Comparison of ENCODE assay signal across 33 cellular contexts in genomic region chr4:153014460-153014859, GRCh38.
DNase-seq lines count a peak whose midpoint lies in the region; ATAC-seq, FAIRE-seq and TF ChIP-seq lines count a peak whose summit lies in the region.
"Had no signal": no experiment of that assay in that cellular context is flagged by ENCODE, and none has a peak within 500 bp of the region (broad histone marks: within the 10 kb centered on the region; RNA-seq: fewer than 3 reads in every experiment).

No MANE protein-coding gene starts in this region.

- TF ChIP-seq POLR2A in K562 (conservative IDR thresholded peaks at IDR 0.05), result no peak

- TF ChIP-seq CTCF in HFFc6 (IDR thresholded peaks at IDR 0.05), result no peak
- TF ChIP-seq CTCF in K562 (IDR thresholded peaks at IDR 0.05 in 2 of 3, conservative IDR thresholded peaks at IDR 0.05 in 1 of 3; ENCODE audit: insufficient read depth in 2 of 3, low read depth in 1 of 3, low read length in 3 of 3), result no peak

- no peak for TF ChIP-seq EP300 in K562 (IDR thresholded peaks at IDR 0.05; ENCODE audit: low read length)

- H3K4me2 ChIP-seq in K562 (ENCODE audit: insufficient read depth, low read length), result no peak overlapping the region
- H3K4me2 ChIP-seq: GM23338 had no signal

- H2AFZ ChIP-seq in K562 (ENCODE audit: low read depth, low read length), result no peak overlapping the region

- ATAC-seq in K562 (no peak), GM21723 (IDR thresholded peaks at IDR 0.05; ENCODE audit: unreplicated experiment) (no peak)
- ATAC-seq: body of pancreas; effector memory CD8-positive, alpha-beta T cell; esophagus mucosa; GM23338; left colon; right cardiac atrium; stimulated activated effector memory CD8-positive, alpha-beta T cell treated with anti-CD3 and anti-CD28 coated beads, Interleukin-12 subunit alpha, Interleukin-12 subunit beta, amount 100 ng/mL, for 72 hours had no signal

- H4K20me1 ChIP-seq in K562 (replicated peaks; ENCODE audit: control insufficient read depth, insufficient read depth, low read length), result no peaks in the 10 kb centered on the region

- H3K4me3 ChIP-seq in K562, result no peak overlapping the region
- H3K4me3 ChIP-seq: body of pancreas, coronary artery, GM23338, SK-N-MC had no signal

- no peak overlapping the region for H3K9ac ChIP-seq in K562 (ENCODE audit: insufficient read depth in 1 of 2, low read depth in 2 of 2, low read length in 2 of 2)

- no peak overlapping the region for H3K27ac ChIP-seq in K562 (ENCODE audit: extremely low read depth, low read depth, low read length)
- H3K27ac ChIP-seq: body of pancreas, coronary artery, SK-N-MC had no signal

- peaks cover 12% of the 10 kb centered on the region for H3K4me1 Mint-ChIP-seq in HFFc6 (ENCODE audit: low read depth)
- H3K4me1 Mint-ChIP-seq: activated CD4-positive, alpha-beta T cell treated with anti-CD3 and anti-CD28 coated beads, Interleukin-2, amount 10 ng/mL, durations not matched to agents 24 days and 14 days; neural crest cell; stimulated activated effector memory CD8-positive, alpha-beta T cell treated with anti-CD3 and anti-CD28 coated beads, Interleukin-12 subunit alpha, Interleukin-12 subunit beta, amount 100 ng/mL, for 72 hours had no signal

- BruUV-seq in K562 (replicated peaks; lab: Mats Ljungman, UMichigan), result no TSS peak

- no peaks in the 10 kb centered on the region; the same call in 1 of the 2 replicates for H3K9me3 ChIP-seq in K562 (replicated peaks; ENCODE audit: control insufficient read depth, insufficient read depth, low read depth, low read length)
- H3K9me3 ChIP-seq: body of pancreas, Caco-2 had no signal

- H3K36me3 ChIP-seq in K562 (ENCODE audit: control insufficient read depth, insufficient read depth, low read length), result no peaks in the 10 kb centered on the region

- no peak for TF ChIP-seq RAD21 in K562 (CRISPR knock-in tag; conservative IDR thresholded peaks at IDR 0.05 in 1 of 2, IDR thresholded peaks at IDR 0.05 in 1 of 2)

- CTCF ChIA-PET in K562 (lab: Yijun Ruan, JAX; ENCODE audit: low intra/inter-chr PET ratio), result no interaction called here

- POLR2A ChIA-PET in K562 (lab: Yijun Ruan, JAX), result no interaction called here

- H3K36me3 Mint-ChIP-seq in HFFc6 (ENCODE audit: low read depth), result no peaks in the 10 kb centered on the region
- H3K36me3 Mint-ChIP-seq: stimulated activated effector memory CD8-positive, alpha-beta T cell treated with anti-CD3 and anti-CD28 coated beads, Interleukin-12 subunit alpha, Interleukin-12 subunit beta, amount 100 ng/mL, for 72 hours had no signal

- H3K27me3 ChIP-seq in K562 (ENCODE audit: control insufficient read depth in 2 of 2, insufficient read depth in 2 of 2, low read length in 2 of 2), result peaks cover 0 to 9% of the 10 kb centered on the region in 2 experiments; a peak in 2 of 5 replicates
- H3K27me3 ChIP-seq: body of pancreas had no signal

- intact Hi-C loops in K562 (cut with micrococcal nuclease), result no loop called here

- no peaks in the 10 kb centered on the region for H3K4me1 ChIP-seq in K562 (replicated peaks in 1 of 2; ENCODE audit: control insufficient read depth in 2 of 2, insufficient read depth in 2 of 2, low read length in 2 of 2)
- H3K4me1 ChIP-seq: body of pancreas, Caco-2 had no signal

- no peaks in the 10 kb centered on the region for H3K79me2 ChIP-seq in K562 (ENCODE audit: control insufficient read depth, insufficient read depth, low read length)

- peaks cover 22% of the 10 kb centered on the region for H3K27me3 Mint-ChIP-seq in HFFc6 (ENCODE audit: insufficient read depth)

- FAIRE-seq in K562 (lab: Jason Lieb, UNC), result peak; percentile 72
- FAIRE-seq in GM19239 (lab: Jason Lieb, UNC), result no peak
- FAIRE-seq: frontal cortex, GM12891 had no signal

- in situ Hi-C loops in K562 (cut with MboI), result no loop called here

- no peaks in the 10 kb centered on the region for H3K9me3 Mint-ChIP-seq in HFFc6
- H3K9me3 Mint-ChIP-seq: effector memory CD8-positive, alpha-beta T cell; neural crest cell; stimulated activated effector memory CD8-positive, alpha-beta T cell treated with anti-CD3 and anti-CD28 coated beads, Interleukin-12 subunit alpha, Interleukin-12 subunit beta, amount 100 ng/mL, for 72 hours had no signal

- H3K4me3 Mint-ChIP-seq in HFFc6, result no peak overlapping the region
- H3K4me3 Mint-ChIP-seq: activated CD4-positive, alpha-beta T cell treated with anti-CD3 and anti-CD28 coated beads, Interleukin-2, amount 10 ng/mL, durations not matched to agents 24 days and 14 days; effector memory CD8-positive, alpha-beta T cell; GM23338; neural crest cell; stimulated activated effector memory CD8-positive, alpha-beta T cell treated with anti-CD3 and anti-CD28 coated beads, Interleukin-12 subunit alpha, Interleukin-12 subunit beta, amount 100 ng/mL, for 72 hours had no signal

- DNase-seq in EL, result peak; percentile 60
- peak; percentile 21 for DNase-seq in HFFc6
- DNase-seq in K562 (ENCODE audit: extremely low read depth in 1 of 4, low spot score in 3 of 4), result no peak
- peak; percentile 29 for DNase-seq in iris pigment epithelial cell (ENCODE audit: low read depth)
- DNase-seq in activated effector memory CD4-positive, alpha-beta T cell treated with anti-CD3 and anti-CD28 coated beads, Interleukin-2, amount 50 U/mL, for 16 hours, result no peak
- no peak for DNase-seq in NCI-H226
- DNase-seq in GM19239 (ENCODE audit: insufficient read length, low spot score), result no peak
- DNase-seq: activated CD4-positive, alpha-beta T cell treated with anti-CD3 and anti-CD28 coated beads, Interleukin-2, amount 10 ng/mL, durations not matched to agents 24 days and 14 days; activated gamma-delta T cell; activated T-cell treated with anti-CD3 and anti-CD28 coated beads, Interleukin-2, amount 50 U/mL, for 1 hour; body of pancreas; Caco-2; DMS79 treated with DMSO at 0.1 percent for 48 hours; effector memory CD8-positive, alpha-beta T cell; left colon; mesenchymal stem cell; NCI-H1105; NCI-H2029; NCI-H2227 treated with DMSO at 0.1 percent for 48 hours; NCI-H774; posterior cingulate gyrus; right cardiac atrium; stimulated activated CD4-positive, alpha-beta T cell treated with anti-CD3 and anti-CD28 coated beads, Interleukin-12 subunit alpha, Interleukin-12 subunit beta, amount 100 ng/mL, for 4 hours; stimulated activated CD4-positive, alpha-beta T cell treated with anti-CD3 and anti-CD28 coated beads, Interleukin-4, amount 100 ng/mL, for 24 hours had no signal

- no peak overlapping the region for H3K27ac Mint-ChIP-seq in HFFc6
- H3K27ac Mint-ChIP-seq: activated CD4-positive, alpha-beta T cell treated with anti-CD3 and anti-CD28 coated beads, Interleukin-2, amount 10 ng/mL, durations not matched to agents 24 days and 14 days; effector memory CD8-positive, alpha-beta T cell; GM23338; stimulated activated effector memory CD8-positive, alpha-beta T cell treated with anti-CD3 and anti-CD28 coated beads, Interleukin-12 subunit alpha, Interleukin-12 subunit beta, amount 100 ng/mL, for 72 hours had no signal

- no peaks in the 10 kb centered on the region for H3K9me1 ChIP-seq in K562 (ENCODE audit: control insufficient read depth, insufficient read depth, low read length)

TF ChIP-seq in K562, 482 proteins besides CTCF, POLR2A, EP300 and RAD21:
- no peak for TF ChIP-seq E2F1 (CRISPR knock-in tag; IDR thresholded peaks at IDR 0.05)
- no peak for TF ChIP-seq HLTF (IDR thresholded peaks at IDR 0.05)
- TF ChIP-seq CBFA2T2 (conservative IDR thresholded peaks at IDR 0.05), result 0 out of 2 replicates have a peak, but pooled peaks have one; percentile 5
- no peak for TF ChIP-seq EZH2 (IDR thresholded peaks at IDR 0.05; ENCODE audit: borderline replicate concordance, low read depth, low read length)
- TF ChIP-seq GATA2 (CRISPR knock-in tag; IDR thresholded peaks at IDR 0.05), result 0 out of 2 replicates have a peak, but pooled peaks have one; percentile 20
- 0 out of 2 replicates have a peak, but pooled peaks have one; percentile 26 for TF ChIP-seq TFAP4 (CRISPR knock-in tag; IDR thresholded peaks at IDR 0.05; ENCODE audit: borderline replicate concordance)
- TF ChIP-seq ARID1B (IDR thresholded peaks at IDR 0.05), result 0 out of 2 replicates have a peak, but pooled peaks have one; percentile 17
- TF ChIP-seq TAF15 (IDR thresholded peaks at IDR 0.05; ENCODE audit: low read depth, low read length), result no peak
- no peak for TF ChIP-seq LEF1 (IDR thresholded peaks at IDR 0.05)
- TF ChIP-seq ZFX (CRISPR knock-in tag; IDR thresholded peaks at IDR 0.05), result peak; percentile 42
- TF ChIP-seq TCF3 (CRISPR knock-in tag; IDR thresholded peaks at IDR 0.05), result peak; percentile 78
- TF ChIP-seq CBFA2T3 (IDR thresholded peaks at IDR 0.05), result 0 out of 2 replicates have a peak, but pooled peaks have one; percentile 20

Comparison
In these comparisons a context has a peak if more than half of its experiments do, and no peak if none do; other contexts are left out.
1. DNase-seq: peak in EL (single experiment), HFFc6 (single experiment) and iris pigment epithelial cell (single experiment); none in K562 (0 of 4), activated effector memory CD4-positive, alpha-beta T cell treated with anti-CD3 and anti-CD28 coated beads, Interleukin-2, amount 50 U/mL, for 16 hours (single experiment), NCI-H226 (single experiment) and GM19239 (single experiment).